1 cellular context compared by ENCODE assay signal in the genomic region with DNA sequence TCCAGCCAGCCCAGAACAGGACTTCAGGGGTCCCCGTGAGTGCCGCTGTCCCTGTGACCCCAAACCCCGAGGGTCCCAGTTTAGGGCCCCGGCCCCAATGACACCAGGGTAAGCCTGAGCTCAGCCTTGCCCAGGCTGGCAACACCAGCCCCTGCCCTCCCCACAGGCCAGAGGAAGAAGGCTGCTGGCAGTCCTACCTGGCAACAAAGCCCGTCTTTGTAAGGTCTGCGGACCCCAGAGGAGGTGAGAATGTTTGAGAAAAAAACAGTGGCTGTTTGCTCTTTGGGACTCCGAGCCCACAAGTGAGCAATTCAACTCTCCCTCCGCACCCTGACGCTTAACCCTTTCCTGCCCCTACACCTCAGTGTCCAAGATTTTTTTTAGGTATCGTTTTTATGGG.
TF ChIP-seq lines count a peak whose summit lies in the region.

No MANE protein-coding gene starts in this region.

TF ChIP-seq in HepG2, 621 proteins besides CTCF, POLR2A, EP300 and RAD21 (continues in another document):
- TF ChIP-seq ZBTB7B (CRISPR knock-in tag; IDR thresholded peaks at IDR 0.05), result peak; percentile 93
- no peak for TF ChIP-seq SOX6 (IDR thresholded peaks at IDR 0.05)
- TF ChIP-seq SOX6 (CRISPR knock-in tag; IDR thresholded peaks at IDR 0.05), result peak; percentile 64
- TF ChIP-seq CEBPG (CRISPR knock-in tag; IDR thresholded peaks at IDR 0.05), result 0 out of 2 replicates have a peak, but pooled peaks have one; percentile 13
- TF ChIP-seq CBX5 (CRISPR knock-in tag; IDR thresholded peaks at IDR 0.05; ENCODE audit: borderline replicate concordance), result peak; percentile 72; the same call in 1 of the 2 replicates
- TF ChIP-seq ZNF12 (CRISPR knock-in tag; IDR thresholded peaks at IDR 0.05), result peak; percentile 29; the same call in 1 of the 2 replicates
- TF ChIP-seq, protein P1, sequence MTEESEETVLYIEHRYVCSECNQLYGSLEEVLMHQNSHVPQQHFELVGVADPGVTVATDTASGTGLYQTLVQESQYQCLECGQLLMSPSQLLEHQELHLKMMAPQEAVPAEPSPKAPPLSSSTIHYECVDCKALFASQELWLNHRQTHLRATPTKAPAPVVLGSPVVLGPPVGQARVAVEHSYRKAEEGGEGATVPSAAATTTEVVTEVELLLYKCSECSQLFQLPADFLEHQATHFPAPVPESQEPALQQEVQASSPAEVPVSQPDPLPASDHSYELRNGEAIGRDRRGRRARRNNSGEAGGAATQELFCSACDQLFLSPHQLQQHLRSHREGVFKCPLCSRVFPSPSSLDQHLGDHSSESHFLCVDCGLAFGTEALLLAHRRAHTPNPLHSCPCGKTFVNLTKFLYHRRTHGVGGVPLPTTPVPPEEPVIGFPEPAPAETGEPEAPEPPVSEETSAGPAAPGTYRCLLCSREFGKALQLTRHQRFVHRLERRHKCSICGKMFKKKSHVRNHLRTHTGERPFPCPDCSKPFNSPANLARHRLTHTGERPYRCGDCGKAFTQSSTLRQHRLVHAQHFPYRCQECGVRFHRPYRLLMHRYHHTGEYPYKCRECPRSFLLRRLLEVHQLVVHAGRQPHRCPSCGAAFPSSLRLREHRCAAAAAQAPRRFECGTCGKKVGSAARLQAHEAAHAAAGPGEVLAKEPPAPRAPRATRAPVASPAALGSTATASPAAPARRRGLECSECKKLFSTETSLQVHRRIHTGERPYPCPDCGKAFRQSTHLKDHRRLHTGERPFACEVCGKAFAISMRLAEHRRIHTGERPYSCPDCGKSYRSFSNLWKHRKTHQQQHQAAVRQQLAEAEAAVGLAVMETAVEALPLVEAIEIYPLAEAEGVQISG (CRISPR knock-in tag; IDR thresholded peaks at IDR 0.05), result peak; percentile 52; the same call in 1 of the 2 replicates
- TF ChIP-seq ZNF124 (CRISPR knock-in tag; IDR thresholded peaks at IDR 0.05), result peak; percentile 66
- TF ChIP-seq ZMYM3 (CRISPR knock-in tag; IDR thresholded peaks at IDR 0.05), result peak; percentile 42; the same call in 1 of the 2 replicates
- no peak for TF ChIP-seq NFKBIZ (CRISPR knock-in tag; IDR thresholded peaks at IDR 0.05)
- peak; percentile 100 for TF ChIP-seq ZKSCAN5 (CRISPR knock-in tag; IDR thresholded peaks at IDR 0.05)
- TF ChIP-seq IRF2 (CRISPR knock-in tag; IDR thresholded peaks at IDR 0.05), result peak; percentile 66; the same call in 1 of the 2 replicates
- TF ChIP-seq TBX3 (IDR thresholded peaks at IDR 0.05; ENCODE audit: borderline replicate concordance), result peak; percentile 43; the same call in 1 of the 2 replicates
- peak; percentile 89 for TF ChIP-seq RFXAP (CRISPR knock-in tag; IDR thresholded peaks at IDR 0.05; ENCODE audit: borderline replicate concordance)
- TF ChIP-seq, protein P2, sequence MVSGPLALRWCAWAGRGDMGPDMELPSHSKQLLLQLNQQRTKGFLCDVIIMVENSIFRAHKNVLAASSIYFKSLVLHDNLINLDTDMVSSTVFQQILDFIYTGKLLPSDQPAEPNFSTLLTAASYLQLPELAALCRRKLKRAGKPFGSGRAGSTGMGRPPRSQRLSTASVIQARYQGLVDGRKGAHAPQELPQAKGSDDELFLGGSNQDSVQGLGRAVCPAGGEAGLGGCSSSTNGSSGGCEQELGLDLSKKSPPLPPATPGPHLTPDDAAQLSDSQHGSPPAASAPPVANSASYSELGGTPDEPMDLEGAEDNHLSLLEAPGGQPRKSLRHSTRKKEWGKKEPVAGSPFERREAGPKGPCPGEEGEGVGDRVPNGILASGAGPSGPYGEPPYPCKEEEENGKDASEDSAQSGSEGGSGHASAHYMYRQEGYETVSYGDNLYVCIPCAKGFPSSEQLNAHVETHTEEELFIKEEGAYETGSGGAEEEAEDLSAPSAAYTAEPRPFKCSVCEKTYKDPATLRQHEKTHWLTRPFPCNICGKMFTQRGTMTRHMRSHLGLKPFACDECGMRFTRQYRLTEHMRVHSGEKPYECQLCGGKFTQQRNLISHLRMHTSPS (CRISPR knock-in tag; IDR thresholded peaks at IDR 0.05; ENCODE audit: low read depth), result peak; percentile 61
- TF ChIP-seq ZBTB8A (CRISPR knock-in tag; IDR thresholded peaks at IDR 0.05; ENCODE audit: borderline replicate concordance, low read depth), result no peak
- no peak for TF ChIP-seq ZNF816 (CRISPR knock-in tag; IDR thresholded peaks at IDR 0.05; ENCODE audit: borderline replicate concordance)
- TF ChIP-seq, protein P3, sequence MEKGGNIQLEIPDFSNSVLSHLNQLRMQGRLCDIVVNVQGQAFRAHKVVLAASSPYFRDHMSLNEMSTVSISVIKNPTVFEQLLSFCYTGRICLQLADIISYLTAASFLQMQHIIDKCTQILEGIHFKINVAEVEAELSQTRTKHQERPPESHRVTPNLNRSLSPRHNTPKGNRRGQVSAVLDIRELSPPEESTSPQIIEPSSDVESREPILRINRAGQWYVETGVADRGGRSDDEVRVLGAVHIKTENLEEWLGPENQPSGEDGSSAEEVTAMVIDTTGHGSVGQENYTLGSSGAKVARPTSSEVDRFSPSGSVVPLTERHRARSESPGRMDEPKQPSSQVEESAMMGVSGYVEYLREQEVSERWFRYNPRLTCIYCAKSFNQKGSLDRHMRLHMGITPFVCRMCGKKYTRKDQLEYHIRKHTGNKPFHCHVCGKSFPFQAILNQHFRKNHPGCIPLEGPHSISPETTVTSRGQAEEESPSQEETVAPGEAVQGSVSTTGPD (CRISPR knock-in tag; IDR thresholded peaks at IDR 0.05), result 0 out of 2 replicates have a peak, but pooled peaks have one; percentile 28
- 0 out of 2 replicates have a peak, but pooled peaks have one; percentile 28 for TF ChIP-seq MIER2 (CRISPR knock-in tag; IDR thresholded peaks at IDR 0.05)
- TF ChIP-seq, protein P4, sequence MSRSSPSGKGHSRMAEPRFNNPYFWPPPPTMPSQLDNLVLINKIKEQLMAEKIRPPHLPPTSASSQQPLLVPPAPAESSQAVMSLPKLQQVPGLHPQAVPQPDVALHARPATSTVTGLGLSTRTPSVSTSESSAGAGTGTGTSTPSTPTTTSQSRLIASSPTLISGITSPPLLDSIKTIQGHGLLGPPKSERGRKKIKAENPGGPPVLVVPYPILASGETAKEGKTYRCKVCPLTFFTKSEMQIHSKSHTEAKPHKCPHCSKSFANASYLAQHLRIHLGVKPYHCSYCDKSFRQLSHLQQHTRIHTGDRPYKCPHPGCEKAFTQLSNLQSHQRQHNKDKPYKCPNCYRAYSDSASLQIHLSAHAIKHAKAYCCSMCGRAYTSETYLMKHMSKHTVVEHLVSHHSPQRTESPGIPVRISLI (CRISPR knock-in tag; IDR thresholded peaks at IDR 0.05; ENCODE audit: borderline replicate concordance), result peak; percentile 95
- TF ChIP-seq FOXA1 (IDR thresholded peaks at IDR 0.05), result no peak
- peak; percentile 74; the same call in 1 of the 2 replicates for TF ChIP-seq FOXA1 (CRISPR knock-in tag; IDR thresholded peaks at IDR 0.05)
- TF ChIP-seq ZNF547 (CRISPR knock-in tag; IDR thresholded peaks at IDR 0.05), result 0 out of 2 replicates have a peak, but pooled peaks have one; percentile 16
- TF ChIP-seq ZNF451 (CRISPR knock-in tag; IDR thresholded peaks at IDR 0.05), result no peak
- peak; percentile 80 for TF ChIP-seq HDAC1 (CRISPR knock-in tag; IDR thresholded peaks at IDR 0.05)
- TF ChIP-seq, protein P5, sequence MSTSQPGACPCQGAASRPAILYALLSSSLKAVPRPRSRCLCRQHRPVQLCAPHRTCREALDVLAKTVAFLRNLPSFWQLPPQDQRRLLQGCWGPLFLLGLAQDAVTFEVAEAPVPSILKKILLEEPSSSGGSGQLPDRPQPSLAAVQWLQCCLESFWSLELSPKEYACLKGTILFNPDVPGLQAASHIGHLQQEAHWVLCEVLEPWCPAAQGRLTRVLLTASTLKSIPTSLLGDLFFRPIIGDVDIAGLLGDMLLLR (CRISPR knock-in tag; IDR thresholded peaks at IDR 0.05), result no peak
- TF ChIP-seq GPN1 (CRISPR knock-in tag; IDR thresholded peaks at IDR 0.05; ENCODE audit: borderline replicate concordance), result no peak
- TF ChIP-seq ERF (CRISPR knock-in tag; IDR thresholded peaks at IDR 0.05), result peak; percentile 34; the same call in 1 of the 2 replicates
- no peak; the same call in 1 of the 2 replicates for TF ChIP-seq LCORL (IDR thresholded peaks at IDR 0.05)
- peak; percentile 44; the same call in 1 of the 2 replicates for TF ChIP-seq LCORL (CRISPR knock-in tag; IDR thresholded peaks at IDR 0.05)
- TF ChIP-seq ZNF839 (CRISPR knock-in tag; IDR thresholded peaks at IDR 0.05; ENCODE audit: borderline replicate concordance), result no peak
- TF ChIP-seq, protein P6, sequence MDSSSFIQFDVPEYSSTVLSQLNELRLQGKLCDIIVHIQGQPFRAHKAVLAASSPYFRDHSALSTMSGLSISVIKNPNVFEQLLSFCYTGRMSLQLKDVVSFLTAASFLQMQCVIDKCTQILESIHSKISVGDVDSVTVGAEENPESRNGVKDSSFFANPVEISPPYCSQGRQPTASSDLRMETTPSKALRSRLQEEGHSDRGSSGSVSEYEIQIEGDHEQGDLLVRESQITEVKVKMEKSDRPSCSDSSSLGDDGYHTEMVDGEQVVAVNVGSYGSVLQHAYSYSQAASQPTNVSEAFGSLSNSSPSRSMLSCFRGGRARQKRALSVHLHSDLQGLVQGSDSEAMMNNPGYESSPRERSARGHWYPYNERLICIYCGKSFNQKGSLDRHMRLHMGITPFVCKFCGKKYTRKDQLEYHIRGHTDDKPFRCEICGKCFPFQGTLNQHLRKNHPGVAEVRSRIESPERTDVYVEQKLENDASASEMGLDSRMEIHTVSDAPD (CRISPR knock-in tag; IDR thresholded peaks at IDR 0.05), result 0 out of 2 replicates have a peak, but pooled peaks have one; percentile 40
- 0 out of 2 replicates have a peak, but pooled peaks have one; percentile 38 for TF ChIP-seq PHF21A (CRISPR knock-in tag; IDR thresholded peaks at IDR 0.05)
- TF ChIP-seq, protein P7, sequence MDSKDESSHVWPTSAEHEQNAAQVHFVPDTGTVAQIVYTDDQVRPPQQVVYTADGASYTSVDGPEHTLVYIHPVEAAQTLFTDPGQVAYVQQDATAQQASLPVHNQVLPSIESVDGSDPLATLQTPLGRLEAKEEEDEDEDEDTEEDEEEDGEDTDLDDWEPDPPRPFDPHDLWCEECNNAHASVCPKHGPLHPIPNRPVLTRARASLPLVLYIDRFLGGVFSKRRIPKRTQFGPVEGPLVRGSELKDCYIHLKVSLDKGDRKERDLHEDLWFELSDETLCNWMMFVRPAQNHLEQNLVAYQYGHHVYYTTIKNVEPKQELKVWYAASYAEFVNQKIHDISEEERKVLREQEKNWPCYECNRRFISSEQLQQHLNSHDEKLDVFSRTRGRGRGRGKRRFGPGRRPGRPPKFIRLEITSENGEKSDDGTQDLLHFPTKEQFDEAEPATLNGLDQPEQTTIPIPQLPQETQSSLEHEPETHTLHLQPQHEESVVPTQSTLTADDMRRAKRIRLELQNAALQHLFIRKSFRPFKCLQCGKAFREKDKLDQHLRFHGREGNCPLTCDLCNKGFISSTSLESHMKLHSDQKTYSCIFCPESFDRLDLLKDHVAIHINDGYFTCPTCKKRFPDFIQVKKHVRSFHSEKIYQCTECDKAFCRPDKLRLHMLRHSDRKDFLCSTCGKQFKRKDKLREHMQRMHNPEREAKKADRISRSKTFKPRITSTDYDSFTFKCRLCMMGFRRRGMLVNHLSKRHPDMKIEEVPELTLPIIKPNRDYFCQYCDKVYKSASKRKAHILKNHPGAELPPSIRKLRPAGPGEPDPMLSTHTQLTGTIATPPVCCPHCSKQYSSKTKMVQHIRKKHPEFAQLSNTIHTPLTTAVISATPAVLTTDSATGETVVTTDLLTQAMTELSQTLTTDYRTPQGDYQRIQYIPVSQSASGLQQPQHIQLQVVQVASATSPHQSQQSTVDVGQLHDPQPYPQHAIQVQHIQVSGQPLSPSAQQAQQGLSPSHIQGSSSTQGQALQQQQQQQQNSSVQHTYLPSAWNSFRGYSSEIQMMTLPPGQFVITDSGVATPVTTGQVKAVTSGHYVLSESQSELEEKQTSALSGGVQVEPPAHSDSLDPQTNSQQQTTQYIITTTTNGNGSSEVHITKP (CRISPR knock-in tag; IDR thresholded peaks at IDR 0.05; ENCODE audit: low read depth), result peak; percentile 24; the same call in 1 of the 2 replicates
- TF ChIP-seq, protein P8, sequence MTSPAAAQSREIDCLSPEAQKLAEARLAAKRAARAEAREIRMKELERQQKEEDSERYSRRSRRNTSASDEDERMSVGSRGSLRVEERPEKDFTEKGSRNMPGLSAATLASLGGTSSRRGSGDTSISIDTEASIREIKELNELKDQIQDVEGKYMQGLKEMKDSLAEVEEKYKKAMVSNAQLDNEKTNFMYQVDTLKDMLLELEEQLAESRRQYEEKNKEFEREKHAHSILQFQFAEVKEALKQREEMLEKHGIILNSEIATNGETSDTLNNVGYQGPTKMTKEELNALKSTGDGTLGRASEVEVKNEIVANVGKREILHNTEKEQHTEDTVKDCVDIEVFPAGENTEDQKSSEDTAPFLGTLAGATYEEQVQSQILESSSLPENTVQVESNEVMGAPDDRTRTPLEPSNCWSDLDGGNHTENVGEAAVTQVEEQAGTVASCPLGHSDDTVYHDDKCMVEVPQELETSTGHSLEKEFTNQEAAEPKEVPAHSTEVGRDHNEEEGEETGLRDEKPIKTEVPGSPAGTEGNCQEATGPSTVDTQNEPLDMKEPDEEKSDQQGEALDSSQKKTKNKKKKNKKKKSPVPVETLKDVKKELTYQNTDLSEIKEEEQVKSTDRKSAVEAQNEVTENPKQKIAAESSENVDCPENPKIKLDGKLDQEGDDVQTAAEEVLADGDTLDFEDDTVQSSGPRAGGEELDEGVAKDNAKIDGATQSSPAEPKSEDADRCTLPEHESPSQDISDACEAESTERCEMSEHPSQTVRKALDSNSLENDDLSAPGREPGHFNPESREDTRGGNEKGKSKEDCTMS (CRISPR knock-in tag; conservative IDR thresholded peaks at IDR 0.05), result no peak
- TF ChIP-seq KDM2A (CRISPR knock-in tag; IDR thresholded peaks at IDR 0.05; ENCODE audit: borderline replicate concordance, low read depth), result peak; percentile 73; the same call in 1 of the 2 replicates
- TF ChIP-seq, protein P9, sequence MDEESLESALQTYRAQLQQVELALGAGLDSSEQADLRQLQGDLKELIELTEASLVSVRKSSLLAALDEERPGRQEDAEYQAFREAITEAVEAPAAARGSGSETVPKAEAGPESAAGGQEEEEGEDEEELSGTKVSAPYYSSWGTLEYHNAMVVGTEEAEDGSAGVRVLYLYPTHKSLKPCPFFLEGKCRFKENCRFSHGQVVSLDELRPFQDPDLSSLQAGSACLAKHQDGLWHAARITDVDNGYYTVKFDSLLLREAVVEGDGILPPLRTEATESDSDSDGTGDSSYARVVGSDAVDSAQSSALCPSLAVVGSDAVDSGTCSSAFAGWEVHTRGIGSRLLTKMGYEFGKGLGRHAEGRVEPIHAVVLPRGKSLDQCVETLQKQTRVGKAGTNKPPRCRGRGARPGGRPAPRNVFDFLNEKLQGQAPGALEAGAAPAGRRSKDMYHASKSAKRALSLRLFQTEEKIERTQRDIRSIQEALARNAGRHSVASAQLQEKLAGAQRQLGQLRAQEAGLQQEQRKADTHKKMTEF (CRISPR knock-in tag; IDR thresholded peaks at IDR 0.05), result peak; percentile 46; the same call in 1 of the 2 replicates
- peak; percentile 73; the same call in 1 of the 2 replicates for TF ChIP-seq HNF4G (IDR thresholded peaks at IDR 0.05; ENCODE audit: borderline replicate concordance, low read depth, low read length)
- no peak for TF ChIP-seq HNF4G (CRISPR knock-in tag; IDR thresholded peaks at IDR 0.05; ENCODE audit: borderline replicate concordance, low read depth)
- no peak for TF ChIP-seq NONO (IDR thresholded peaks at IDR 0.05)
- peak; percentile 27; the same call in 1 of the 2 replicates for TF ChIP-seq NONO (CRISPR knock-in tag; conservative IDR thresholded peaks at IDR 0.05)
